Comparison of ENCODE assay signal across 12 cellular contexts in genomic region chr17:61562287-61562686, GRCh38. TPM values are rescaled to one million over a fixed set of nuclear protein-coding genes. Genes with fewer than 3 reads are reported as not detected.
"Had no signal": no experiment of that assay in that cellular context is flagged by ENCODE, and none has a peak within 500 bp of the region (broad histone marks: within the 10 kb centered on the region; RNA-seq: fewer than 3 reads in every experiment).

No MANE protein-coding gene starts in this region.

- H3K36me3 Mint-ChIP-seq: IgD-negative memory B cell had no signal

- H3K9me3 ChIP-seq: HAP-1 had no signal

- H3K4me1 Mint-ChIP-seq: IgD-negative memory B cell had no signal

- H3K36me3 ChIP-seq: HAP-1 had no signal

- ATAC-seq: HepG2 had no signal

- H3K9me3 Mint-ChIP-seq: HFFc6 had no signal

- H3K4me3 Mint-ChIP-seq: HFFc6, IgD-negative memory B cell had no signal

- H3K9ac ChIP-seq: GM23248, KMS-11 had no signal

- H3K4me2 ChIP-seq: KMS-11 had no signal

- H2AFZ ChIP-seq: GM23248 had no signal

- H3K27ac Mint-ChIP-seq: HFFc6, IgD-negative memory B cell had no signal

- H3K4me3 ChIP-seq: GM23248, HAP-1 had no signal

- FAIRE-seq: HepG2 had no signal

- DNase-seq: GM23248, GOT3, H7, HFFc6, KBM-7 had no signal

- H3K27ac ChIP-seq: GM23248, HL-60, KMS-11 had no signal

RNA-seq across cellular contexts. Expression of gene NACA2, which starts 28.7 kb away (rescaled TPM):
- total RNA-seq: GM23248, H4, H7, HepG2, HFFc6, HT1080 had no signal
- polyA plus RNA-seq: GM23248, IgD-negative memory B cell had no signal
